Comparison of ENCODE assay signal across 8 cellular contexts in genomic region chrX:75603833-75604232, GRCh38.
DNase-seq lines count a peak whose midpoint lies in the region; ATAC-seq and TF ChIP-seq lines count a peak whose summit lies in the region.

No MANE protein-coding gene starts in this region.

- no peaks in the 10 kb centered on the region for H3K36me3 Mint-ChIP-seq in activated CD8-positive, alpha-beta T cell treated with anti-CD3 and anti-CD28 coated beads for 36 hours (ENCODE audit: low read depth)
- no peaks in the 10 kb centered on the region for H3K36me3 Mint-ChIP-seq in activated CD8-positive, alpha-beta T cell treated with anti-CD3 and anti-CD28 coated beads, Interleukin-2, amount 10 ng/mL, durations not matched to agents 7 days and 5 days (ENCODE audit: low read depth)

- no peaks in the 10 kb centered on the region for H3K36me3 ChIP-seq in effector memory CD4-positive, alpha-beta T cell (ENCODE audit: control insufficient read depth, insufficient read depth, low read length)

- H3K27ac ChIP-seq in effector memory CD4-positive, alpha-beta T cell (ENCODE audit: insufficient read depth, low read length, poor library complexity, severe bottlenecking), result no peak overlapping the region

- POLR2A ChIA-PET in activated CD8-positive, alpha-beta T cell treated with anti-CD3 and anti-CD28 coated beads for 36 hours (lab: Charles Lee), result no interaction called here
- POLR2A ChIA-PET in activated CD8-positive, alpha-beta T cell treated with anti-CD3 and anti-CD28 coated beads, Interleukin-2, amount 10 ng/mL, durations not matched to agents 7 days and 5 days (lab: Charles Lee), result no interaction called here

- H3K27me3 Mint-ChIP-seq in activated CD8-positive, alpha-beta T cell treated with anti-CD3 and anti-CD28 coated beads for 36 hours, result no peaks in the 10 kb centered on the region
- no peaks in the 10 kb centered on the region for H3K27me3 Mint-ChIP-seq in activated CD8-positive, alpha-beta T cell treated with anti-CD3 and anti-CD28 coated beads, Interleukin-2, amount 10 ng/mL, durations not matched to agents 7 days and 5 days (ENCODE audit: low read depth)

- H3K9me3 Mint-ChIP-seq in activated CD8-positive, alpha-beta T cell treated with anti-CD3 and anti-CD28 coated beads for 36 hours, result no peaks in the 10 kb centered on the region
- no peaks in the 10 kb centered on the region for H3K9me3 Mint-ChIP-seq in activated CD8-positive, alpha-beta T cell treated with anti-CD3 and anti-CD28 coated beads, Interleukin-2, amount 10 ng/mL, durations not matched to agents 7 days and 5 days (ENCODE audit: insufficient read depth)

- no peaks in the 10 kb centered on the region for H3K4me1 Mint-ChIP-seq in activated CD8-positive, alpha-beta T cell treated with anti-CD3 and anti-CD28 coated beads for 36 hours (ENCODE audit: low read depth)
- H3K4me1 Mint-ChIP-seq in activated CD8-positive, alpha-beta T cell treated with anti-CD3 and anti-CD28 coated beads, Interleukin-2, amount 10 ng/mL, durations not matched to agents 7 days and 5 days (ENCODE audit: low read depth), result no peaks in the 10 kb centered on the region

- no peak for DNase-seq in activated CD8-positive, alpha-beta T cell treated with anti-CD3 and anti-CD28 coated beads for 36 hours
- DNase-seq in activated CD8-positive, alpha-beta T cell treated with anti-CD3 and anti-CD28 coated beads, Interleukin-2, amount 10 ng/mL, durations not matched to agents 7 days and 5 days, result no peak
- peak; percentile 39 for DNase-seq in NAMALWA (ENCODE audit: low spot score)
- DNase-seq in astrocyte of the cerebellum (ENCODE audit: low read depth), result peak; percentile 11
- DNase-seq in left kidney (ENCODE audit: low read depth, low spot score), result peak; percentile 23
- DNase-seq in foreskin melanocyte, result no peak
- no peak for DNase-seq in effector memory CD4-positive, alpha-beta T cell
- no peak for DNase-seq in posterior cingulate gyrus

- H3K4me3 ChIP-seq in astrocyte of the cerebellum (ENCODE audit: low read depth, low read length), result no peak overlapping the region
- no peak overlapping the region for H3K4me3 ChIP-seq in effector memory CD4-positive, alpha-beta T cell (ENCODE audit: insufficient read depth, low read depth, low read length, poor library complexity, severe bottlenecking)

- no peaks in the 10 kb centered on the region for H3K27me3 ChIP-seq in effector memory CD4-positive, alpha-beta T cell (replicated peaks; ENCODE audit: control insufficient read depth, insufficient read depth, low read length, poor library complexity, severe bottlenecking)

- H3K4me1 ChIP-seq in effector memory CD4-positive, alpha-beta T cell (ENCODE audit: control insufficient read depth, insufficient read depth, low read length, poor library complexity, severe bottlenecking), result no peaks in the 10 kb centered on the region

- intact Hi-C loops in activated CD8-positive, alpha-beta T cell treated with anti-CD3 and anti-CD28 coated beads for 36 hours (cut with micrococcal nuclease), result no loop called here
- intact Hi-C loops in posterior cingulate gyrus (cut with DNase I), result no loop called here

- no peak for ATAC-seq in activated CD8-positive, alpha-beta T cell treated with anti-CD3 and anti-CD28 coated beads for 36 hours
- ATAC-seq in activated CD8-positive, alpha-beta T cell treated with anti-CD3 and anti-CD28 coated beads, Interleukin-2, amount 10 ng/mL, durations not matched to agents 7 days and 5 days, result no peak

- H3K9me3 ChIP-seq in effector memory CD4-positive, alpha-beta T cell (ENCODE audit: control insufficient read depth, low read length), result no peaks in the 10 kb centered on the region

- in situ Hi-C loops in astrocyte of the cerebellum (cut with HindIII; ENCODE audit: low sequenced_read_pairs), result no loop called here

- H3K27ac Mint-ChIP-seq in activated CD8-positive, alpha-beta T cell treated with anti-CD3 and anti-CD28 coated beads for 36 hours, result no peak overlapping the region
- no peak overlapping the region for H3K27ac Mint-ChIP-seq in activated CD8-positive, alpha-beta T cell treated with anti-CD3 and anti-CD28 coated beads, Interleukin-2, amount 10 ng/mL, durations not matched to agents 7 days and 5 days

- no peak overlapping the region for H3K4me3 Mint-ChIP-seq in activated CD8-positive, alpha-beta T cell treated with anti-CD3 and anti-CD28 coated beads for 36 hours
- no peak overlapping the region for H3K4me3 Mint-ChIP-seq in activated CD8-positive, alpha-beta T cell treated with anti-CD3 and anti-CD28 coated beads, Interleukin-2, amount 10 ng/mL, durations not matched to agents 7 days and 5 days

- peak; percentile 25 for TF ChIP-seq CTCF in activated CD8-positive, alpha-beta T cell treated with anti-CD3 and anti-CD28 coated beads for 36 hours (IDR thresholded peaks at IDR 0.05)
- peak; percentile 48 for TF ChIP-seq CTCF in astrocyte of the cerebellum (IDR thresholded peaks at IDR 0.05; ENCODE audit: low read depth, low read length, missing control alignments)

- CTCF ChIA-PET in activated CD8-positive, alpha-beta T cell treated with anti-CD3 and anti-CD28 coated beads for 36 hours (lab: Charles Lee), result no interaction called here
- CTCF ChIA-PET in activated CD8-positive, alpha-beta T cell treated with anti-CD3 and anti-CD28 coated beads, Interleukin-2, amount 10 ng/mL, durations not matched to agents 7 days and 5 days (lab: Charles Lee), result no interaction called here

Comparison
In these comparisons a context has a peak if more than half of its experiments do, and no peak if none do; other contexts are left out.
1. DNase-seq: peak in NAMALWA (single experiment), astrocyte of the cerebellum (single experiment) and left kidney (single experiment); none in activated CD8-positive, alpha-beta T cell treated with anti-CD3 and anti-CD28 coated beads for 36 hours (single experiment), activated CD8-positive, alpha-beta T cell treated with anti-CD3 and anti-CD28 coated beads, Interleukin-2, amount 10 ng/mL, durations not matched to agents 7 days and 5 days (single experiment), foreskin melanocyte (single experiment), effector memory CD4-positive, alpha-beta T cell (0 of 3) and posterior cingulate gyrus (0 of 10).